In the genomic region with DNA sequence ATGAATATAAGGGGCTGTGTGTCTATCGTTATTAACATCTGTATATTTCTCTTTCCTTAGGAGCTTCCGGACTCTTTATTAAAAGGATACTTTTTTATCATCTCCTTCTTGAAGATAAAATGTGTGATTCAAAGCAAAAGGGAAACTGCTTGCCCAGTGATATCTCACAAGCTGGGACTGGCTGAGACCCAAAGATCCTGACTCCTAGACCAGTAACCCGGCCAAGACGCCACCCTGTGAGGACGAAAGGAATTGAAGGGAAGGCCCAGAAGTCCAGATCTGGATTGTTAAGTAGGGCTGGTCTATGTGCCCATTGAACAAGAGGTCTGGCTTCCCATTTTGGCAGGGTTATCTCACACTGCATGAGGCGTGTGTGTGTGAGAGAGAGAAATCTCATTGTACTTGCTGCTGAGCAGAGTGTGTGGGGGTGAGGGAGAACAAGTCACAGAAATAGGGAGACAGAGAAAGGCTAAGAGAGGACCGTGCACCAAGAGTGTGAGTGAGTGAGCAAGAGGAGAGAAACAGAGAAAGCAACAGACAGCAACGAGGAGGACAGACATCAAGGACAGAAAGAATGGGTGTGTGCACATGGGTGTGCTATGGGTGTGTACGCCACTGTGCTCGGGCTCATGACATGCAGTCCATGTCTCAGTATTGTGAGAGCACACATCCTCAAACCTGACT, we compare ENCODE assay signal across 10 cellular contexts.
DNase-seq lines count a peak whose midpoint lies in the region; ATAC-seq and TF ChIP-seq lines count a peak whose summit lies in the region.
"Had no signal": no experiment of that assay in that cellular context is flagged by ENCODE, and none has a peak within 500 bp of the region (broad histone marks: within the 10 kb centered on the region; RNA-seq: fewer than 3 reads in every experiment).

No MANE protein-coding gene starts in this region.

- H3K4me1 ChIP-seq in GM23248 (ENCODE audit: insufficient read depth) (no peaks in the 10 kb centered on the region), mammary epithelial cell (ENCODE audit: insufficient read depth, low read length) (no peaks in the 10 kb centered on the region)

- no peaks in the 10 kb centered on the region for H4K20me1 ChIP-seq in GM23248 (ENCODE audit: insufficient read depth)
- H4K20me1 ChIP-seq in mammary epithelial cell (ENCODE audit: insufficient read depth, low read length), result no peaks in the 10 kb centered on the region

- peak; percentile 66 for DNase-seq in GM23248
- DNase-seq in WERI-Rb-1, result peak; percentile 35
- DNase-seq in left cardiac atrium, result peak; percentile 90
- peak; percentile 83 for DNase-seq in sciatic nerve (ENCODE audit: low spot score)
- no peak for DNase-seq in activated T-cell treated with anti-CD3 and anti-CD28 coated beads, Interleukin-2, amount 50 U/mL, for 72 hours
- DNase-seq in activated naive CD4-positive, alpha-beta T cell treated with anti-CD3 and anti-CD28 coated beads, Interleukin-2, amount 10 ng/mL, durations not matched to agents 7 days and 5 days, result no peak
- DNase-seq in mammary epithelial cell, result no peak
- DNase-seq: activated CD4-positive, alpha-beta T cell treated with anti-CD3 and anti-CD28 coated beads, Interleukin-2, amount 50 U/mL, for 48 hours had no signal

- no peaks in the 10 kb centered on the region for H3K9me3 Mint-ChIP-seq in activated T-cell treated with anti-CD3 and anti-CD28 coated beads, Interleukin-2, amount 50 U/mL, for 72 hours
- H3K9me3 Mint-ChIP-seq in activated naive CD4-positive, alpha-beta T cell treated with anti-CD3 and anti-CD28 coated beads, Interleukin-2, amount 10 ng/mL, durations not matched to agents 7 days and 5 days, result no peaks in the 10 kb centered on the region
- H3K9me3 Mint-ChIP-seq: dendritic cell treated with granulocyte-macrophage colony-stimulating factor and Interleukin-4, amounts not matched to agents 40 ng/mL and 50 ng/mL, for 4 days had no signal

- H3K4me3 Mint-ChIP-seq in activated T-cell treated with anti-CD3 and anti-CD28 coated beads, Interleukin-2, amount 50 U/mL, for 72 hours, result no peak overlapping the region
- no peak overlapping the region for H3K4me3 Mint-ChIP-seq in activated naive CD4-positive, alpha-beta T cell treated with anti-CD3 and anti-CD28 coated beads, Interleukin-2, amount 10 ng/mL, durations not matched to agents 7 days and 5 days
- H3K4me3 Mint-ChIP-seq: dendritic cell treated with granulocyte-macrophage colony-stimulating factor and Interleukin-4, amounts not matched to agents 40 ng/mL and 50 ng/mL, for 4 days had no signal

- no peaks in the 10 kb centered on the region for H3K4me1 Mint-ChIP-seq in activated T-cell treated with anti-CD3 and anti-CD28 coated beads, Interleukin-2, amount 50 U/mL, for 72 hours (ENCODE audit: low read depth)
- H3K4me1 Mint-ChIP-seq in activated naive CD4-positive, alpha-beta T cell treated with anti-CD3 and anti-CD28 coated beads, Interleukin-2, amount 10 ng/mL, durations not matched to agents 7 days and 5 days, result peaks cover 15% of the 10 kb centered on the region

- H3K4me2 ChIP-seq in GM23248 (ENCODE audit: unreplicated experiment) (no peak overlapping the region), mammary epithelial cell (ENCODE audit: insufficient read depth, low read depth, low read length) (no peak overlapping the region)

- in situ Hi-C loops in GM23248 (cut with MboI), result no loop called here
- in situ Hi-C loops in mammary epithelial cell (cut with MboI; ENCODE audit: low sequenced_read_pairs in 2 of 2), result no loop called here

- H3K36me3 Mint-ChIP-seq in activated T-cell treated with anti-CD3 and anti-CD28 coated beads, Interleukin-2, amount 50 U/mL, for 72 hours (ENCODE audit: insufficient read depth in 2 of 2), result no peaks in the 10 kb centered on the region
- peaks cover 56% of the 10 kb centered on the region for H3K36me3 Mint-ChIP-seq in activated naive CD4-positive, alpha-beta T cell treated with anti-CD3 and anti-CD28 coated beads, Interleukin-2, amount 10 ng/mL, durations not matched to agents 7 days and 5 days

- H3K4me3 ChIP-seq in GM23248 (no peak overlapping the region), WERI-Rb-1 (ENCODE audit: low read depth, low read length) (no peak overlapping the region), mammary epithelial cell (replicated peaks in 1 of 3; ENCODE audit: insufficient read depth in 1 of 3, low read depth in 2 of 3, low read length in 3 of 3) (no peak overlapping the region)

- H3K36me3 ChIP-seq in GM23248 (ENCODE audit: low read depth), result no peaks in the 10 kb centered on the region
- H3K36me3 ChIP-seq in WERI-Rb-1, result no peaks in the 10 kb centered on the region
- H3K36me3 ChIP-seq in mammary epithelial cell (ENCODE audit: insufficient read depth, low read length), result no peaks in the 10 kb centered on the region

- 14 to 19% methylated on average over 10 of the region's 10 CpGs for WGBS in GM23248 (ENCODE audit: low coverage in 1 of 2, low lambda C conversion rate in 2 of 2, missing lambda C conversion rate in 2 of 2), 2 experiments
- WGBS in mammary epithelial cell (ENCODE audit: low coverage, missing lambda C conversion rate), result 70% methylated on average over 9 of the region's 10 CpGs

- no peak overlapping the region for H2AFZ ChIP-seq in GM23248
- no peak overlapping the region for H2AFZ ChIP-seq in mammary epithelial cell (ENCODE audit: low read depth, low read length)

- no peaks in the 10 kb centered on the region; the same call in 1 of the 2 replicates for H3K27me3 ChIP-seq in GM23248 (replicated peaks; ENCODE audit: insufficient read depth)
- H3K27me3 ChIP-seq in WERI-Rb-1 (ENCODE audit: insufficient read depth, low read depth, severe bottlenecking), result no peaks in the 10 kb centered on the region
- H3K27me3 ChIP-seq in mammary epithelial cell (ENCODE audit: insufficient read depth, low read length), result peaks cover 2% of the 10 kb centered on the region

- H3K27ac ChIP-seq in GM23248 (no peak overlapping the region), WERI-Rb-1 (no peak overlapping the region), mammary epithelial cell (ENCODE audit: insufficient read depth, low read depth, low read length) (no peak overlapping the region)

- no peaks in the 10 kb centered on the region for H3K9me3 ChIP-seq in GM23248 (ENCODE audit: low read depth)
- no peaks in the 10 kb centered on the region for H3K9me3 ChIP-seq in WERI-Rb-1 (ENCODE audit: severe bottlenecking)
- no peaks in the 10 kb centered on the region for H3K9me3 ChIP-seq in mammary epithelial cell (replicated peaks; ENCODE audit: insufficient read depth, low read length)

- CTCF ChIA-PET in activated naive CD4-positive, alpha-beta T cell treated with anti-CD3 and anti-CD28 coated beads, Interleukin-2, amount 10 ng/mL, durations not matched to agents 7 days and 5 days (lab: Charles Lee), result no interaction called here
- CTCF ChIA-PET in mammary epithelial cell (lab: Charles Lee; ENCODE audit: low non-redundant PET), result no interaction called here

- no peaks in the 10 kb centered on the region for H3K79me2 ChIP-seq in GM23248 (ENCODE audit: insufficient read depth)
- H3K79me2 ChIP-seq in mammary epithelial cell (ENCODE audit: insufficient read depth, low read length), result no peaks in the 10 kb centered on the region

- intact Hi-C loops in left cardiac atrium (cut with DNase I), result loop anchor here (5.0 kb wide), 2 partner anchors 76 to 184 kb away; a partner anchor contains a TSS
- intact Hi-C loops in sciatic nerve (cut with DNase I), result no loop called here
- intact Hi-C loops in mammary epithelial cell (cut with micrococcal nuclease), result no loop called here

- no peaks in the 10 kb centered on the region for H3F3A ChIP-seq in GM23248 (ENCODE audit: insufficient read depth)

- BruUV-seq in mammary epithelial cell (replicated peaks; lab: Mats Ljungman, UMichigan), result no TSS peak

- peak; percentile 34; the same call in 1 of the 2 replicates for TF ChIP-seq CTCF in WERI-Rb-1 (IDR thresholded peaks at IDR 0.05; ENCODE audit: low read depth, low read length)
- TF ChIP-seq CTCF in mammary epithelial cell (conservative IDR thresholded peaks at IDR 0.05 in 1 of 2, IDR thresholded peaks at IDR 0.05 in 1 of 2; ENCODE audit: extremely low read depth in 1 of 2, insufficient read depth in 1 of 2, low read depth in 1 of 2, low read length in 2 of 2), result no peak

- H3K27me3 Mint-ChIP-seq in activated T-cell treated with anti-CD3 and anti-CD28 coated beads, Interleukin-2, amount 50 U/mL, for 72 hours (ENCODE audit: low read depth), result no peaks in the 10 kb centered on the region
- peaks cover 35% of the 10 kb centered on the region for H3K27me3 Mint-ChIP-seq in activated naive CD4-positive, alpha-beta T cell treated with anti-CD3 and anti-CD28 coated beads, Interleukin-2, amount 10 ng/mL, durations not matched to agents 7 days and 5 days

- H3K27ac Mint-ChIP-seq in activated T-cell treated with anti-CD3 and anti-CD28 coated beads, Interleukin-2, amount 50 U/mL, for 72 hours, result no peak overlapping the region
- no peak overlapping the region for H3K27ac Mint-ChIP-seq in activated naive CD4-positive, alpha-beta T cell treated with anti-CD3 and anti-CD28 coated beads, Interleukin-2, amount 10 ng/mL, durations not matched to agents 7 days and 5 days
- H3K27ac Mint-ChIP-seq: dendritic cell treated with granulocyte-macrophage colony-stimulating factor and Interleukin-4, amounts not matched to agents 40 ng/mL and 50 ng/mL, for 4 days had no signal

- H3K9me2 ChIP-seq in GM23248 (ENCODE audit: insufficient read depth), result no peaks in the 10 kb centered on the region

- dilution Hi-C loops in mammary epithelial cell (cut with HindIII; ENCODE audit: low sequenced_read_pairs), result no loop called here

- no peak overlapping the region for H3K9ac ChIP-seq in GM23248
- no peak overlapping the region for H3K9ac ChIP-seq in mammary epithelial cell (ENCODE audit: insufficient read depth, low read length)

- ATAC-seq in left cardiac atrium, result peak; percentile 77 to 92
- ATAC-seq in sciatic nerve, result peak; percentile 87
- no peak for ATAC-seq in HG02678 (IDR thresholded peaks at IDR 0.05; ENCODE audit: unreplicated experiment)
- ATAC-seq in activated T-cell treated with anti-CD3 and anti-CD28 coated beads, Interleukin-2, amount 50 U/mL, for 72 hours (replicated peaks in 1 of 2), result no peak

Comparison
In these comparisons a context has a peak if more than half of its experiments do, and no peak if none do; other contexts are left out.
1. DNase-seq: peak in GM23248 (single experiment), WERI-Rb-1 (single experiment), left cardiac atrium (single experiment) and sciatic nerve (single experiment); none in activated T-cell treated with anti-CD3 and anti-CD28 coated beads, Interleukin-2, amount 50 U/mL, for 72 hours (0 of 2), activated naive CD4-positive, alpha-beta T cell treated with anti-CD3 and anti-CD28 coated beads, Interleukin-2, amount 10 ng/mL, durations not matched to agents 7 days and 5 days (single experiment) and mammary epithelial cell (single experiment).
2. ATAC-seq: peak in left cardiac atrium (2 of 2) and sciatic nerve (single experiment); none in HG02678 (single experiment) and activated T-cell treated with anti-CD3 and anti-CD28 coated beads, Interleukin-2, amount 50 U/mL, for 72 hours (0 of 2).
3. intact Hi-C loops: an anchor here in left cardiac atrium (5.0 kb wide); none called in sciatic nerve and mammary epithelial cell.